Comparison of ENCODE assay signal across 21 cellular contexts in the genomic region with DNA sequence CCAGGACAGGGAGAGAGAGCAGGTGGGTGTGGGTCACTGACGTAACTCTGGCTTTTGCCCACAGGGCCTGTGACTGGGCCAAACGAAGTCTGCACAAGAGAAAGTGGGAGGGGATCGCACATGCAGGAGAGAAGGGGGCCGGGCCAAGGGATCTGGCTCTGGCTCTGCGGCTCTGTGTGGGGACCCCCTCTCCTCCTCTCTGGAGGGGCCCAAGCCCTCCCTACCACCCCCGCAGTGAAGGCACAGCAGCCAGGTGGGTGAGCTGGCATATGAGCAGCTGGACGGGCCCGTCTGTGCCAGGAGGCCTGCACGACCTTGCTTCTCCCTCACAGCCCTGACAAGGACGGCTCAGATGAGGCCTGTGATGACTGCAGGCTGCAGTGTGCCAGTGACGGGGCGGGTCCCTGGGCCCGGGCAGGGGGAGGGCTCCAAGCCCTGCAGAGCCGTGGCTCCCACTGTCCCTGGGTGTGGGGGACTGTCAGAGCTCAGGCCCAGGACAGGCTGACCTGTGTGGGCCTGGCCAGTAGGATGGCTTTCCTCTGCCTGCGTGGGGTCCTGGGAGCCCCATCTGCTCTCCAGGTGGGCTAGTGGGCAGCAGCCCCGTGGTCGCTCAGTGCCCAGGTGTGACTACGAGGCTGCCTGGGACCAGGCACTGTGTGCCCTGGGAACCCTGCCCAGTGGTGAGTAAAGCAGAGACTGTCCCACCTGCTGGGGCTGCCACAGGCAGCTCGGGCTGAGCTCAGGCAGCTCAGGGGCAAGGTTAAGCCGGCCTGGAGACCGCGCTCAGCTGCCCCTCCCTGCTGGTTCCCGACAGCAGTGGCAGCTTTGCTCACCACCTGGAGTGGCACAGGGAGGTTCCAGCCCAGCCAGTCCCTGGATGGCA. TPM values are rescaled to one million over a fixed set of nuclear protein-coding genes. Genes with fewer than 3 reads are reported as not detected.
A peak's percentile ranks its signal among the peaks of the same experiment; 100 is the strongest.
DNase-seq lines count a peak whose midpoint lies in the region; ATAC-seq and TF ChIP-seq lines count a peak whose summit lies in the region.
"Had no signal": no experiment of that assay in that cellular context is flagged by ENCODE, and none has a peak within 500 bp of the region (broad histone marks: within the 10 kb centered on the region; RNA-seq: fewer than 3 reads in every experiment).

No MANE protein-coding gene starts in this region.

- ATAC-seq in left ventricle myocardium superior = peak; percentile 59
- ATAC-seq in RWPE2 (ENCODE audit: low read depth) = peak; percentile 22; the same call in 1 of the 3 replicates
- ATAC-seq in upper lobe of right lung = no peak
- no peak for ATAC-seq in HG02759 (IDR thresholded peaks at IDR 0.05; ENCODE audit: unreplicated experiment)
- ATAC-seq: naive thymus-derived CD8-positive, alpha-beta T cell had no signal

- intact Hi-C loops in left ventricle myocardium superior (cut with micrococcal nuclease) = no loop called here
- intact Hi-C loops in cardiac septum (cut with DNase I) = no loop called here
- intact Hi-C loops in upper lobe of right lung (cut with DNase I) = no loop called here

- peak; percentile 8 for DNase-seq in left ventricle myocardium superior
- no peak for DNase-seq in cardiac septum (ENCODE audit: low spot score)
- peak; percentile 53 for DNase-seq in RWPE2 (ENCODE audit: low spot score)
- DNase-seq in left kidney (ENCODE audit: low read depth, low spot score) = peak; percentile 34
- peak; percentile 60 for DNase-seq in upper lobe of right lung
- no peak for DNase-seq in activated CD4-positive, alpha-beta T cell treated with anti-CD3 and anti-CD28 coated beads for 4 hours
- no peak for DNase-seq in GOT3 (lab: John Stamatoyannopoulos, UW)
- DNase-seq: DMS79 treated with DMSO at 0.1 percent for 48 hours; erythroblast; gastrocnemius medialis; Karpas-422; naive thymus-derived CD8-positive, alpha-beta T cell; NCI-H1092; NCI-H526 treated with DMSO at 0.1 percent for 48 hours; SJCRH30; stimulated activated CD4-positive, alpha-beta T cell treated with anti-CD3 and anti-CD28 coated beads, Interleukin-1b, Interleukin-23, amount 100 ng/mL, for 48 hours; stimulated activated naive B cell treated with anti-CD40 and anti-IgM and Interleukin-4, amounts not matched to agents 10 μg/mL and 1 μg/mL and 100 μg/mL, for 72 hours had no signal

- H3K27me3 ChIP-seq in RWPE2 (ENCODE audit: insufficient read depth, poor library complexity, severe bottlenecking) = peaks cover 8% of the 10 kb centered on the region
- peaks cover 11% of the 10 kb centered on the region for H3K27me3 ChIP-seq in upper lobe of right lung

- TF ChIP-seq CTCF in RWPE2 (IDR thresholded peaks at IDR 0.05; ENCODE audit: poor library complexity, severe bottlenecking) (no peak), upper lobe of right lung (IDR thresholded peaks at IDR 0.05) (no peak)

- H3K9me3 ChIP-seq in RWPE2 (ENCODE audit: severe bottlenecking) = no peaks in the 10 kb centered on the region
- H3K9me3 ChIP-seq in upper lobe of right lung = no peaks in the 10 kb centered on the region
- H3K9me3 ChIP-seq: ascending aorta, gastrocnemius medialis, SJCRH30, tibial nerve had no signal

- no peaks in the 10 kb centered on the region for H3K4me1 ChIP-seq in RWPE2 (ENCODE audit: insufficient read depth, poor library complexity, severe bottlenecking)
- no peaks in the 10 kb centered on the region for H3K4me1 ChIP-seq in upper lobe of right lung
- H3K4me1 ChIP-seq: ascending aorta, gastrocnemius medialis, SJCRH30, tibial nerve had no signal

- H3K4me3 ChIP-seq in RWPE2 (ENCODE audit: severe bottlenecking) (no peak overlapping the region), upper lobe of right lung (no peak overlapping the region)
- H3K4me3 ChIP-seq: ascending aorta, gastrocnemius medialis, SJCRH30, tibial nerve had no signal

- H3K36me3 ChIP-seq in RWPE2 (ENCODE audit: low read depth) (no peaks in the 10 kb centered on the region), upper lobe of right lung (no peaks in the 10 kb centered on the region)
- H3K36me3 ChIP-seq: ascending aorta, gastrocnemius medialis, SJCRH30, tibial nerve had no signal

- H3K27ac ChIP-seq in RWPE2 (ENCODE audit: poor library complexity, severe bottlenecking) (no peak overlapping the region), upper lobe of right lung (no peak overlapping the region)
- H3K27ac ChIP-seq: ascending aorta, gastrocnemius medialis, SJCRH30, tibial nerve had no signal

RNA-seq across cellular contexts. Expression of a gene that starts 22.2 kb away (rescaled TPM):
- not detected for total RNA-seq in left ventricle myocardium superior
- not detected for total RNA-seq in cardiac septum
- not detected for total RNA-seq in upper lobe of right lung
- total RNA-seq: ascending aorta; CD8-positive, alpha-beta memory T cell; gastrocnemius medialis; naive thymus-derived CD8-positive, alpha-beta T cell; SJCRH30; tibial nerve had no signal

RNA-seq across cellular contexts. Expression of a gene that starts 31.3 kb away (rescaled TPM):
- 15.9 TPM for total RNA-seq in left ventricle myocardium superior
- total RNA-seq in cardiac septum = 16.6 TPM
- total RNA-seq in upper lobe of right lung = 52.6 TPM

RNA-seq across cellular contexts. Expression of a gene that starts 35.8 kb away (rescaled TPM):
- 0.42 TPM for total RNA-seq in left ventricle myocardium superior
- 0.38 TPM for total RNA-seq in cardiac septum
- total RNA-seq in upper lobe of right lung = not detected
- total RNA-seq: ascending aorta; CD8-positive, alpha-beta memory T cell; gastrocnemius medialis; naive thymus-derived CD8-positive, alpha-beta T cell; SJCRH30 had no signal

Comparison
In these comparisons a context has a peak if more than half of its experiments do, and no peak if none do; other contexts are left out.
1. DNase-seq: peak in left ventricle myocardium superior (single experiment), RWPE2 (single experiment), left kidney (single experiment) and upper lobe of right lung (single experiment); none in cardiac septum (single experiment), activated CD4-positive, alpha-beta T cell treated with anti-CD3 and anti-CD28 coated beads for 4 hours (0 of 2) and GOT3 (single experiment).
2. ATAC-seq: peak in left ventricle myocardium superior (single experiment) and RWPE2 (single experiment); none in upper lobe of right lung (single experiment) and HG02759 (single experiment).